16 cellular contexts compared by ENCODE assay signal in genomic region chr20:33669873-33670640, GRCh38. TPM values are rescaled to one million over a fixed set of nuclear protein-coding genes. Genes with fewer than 3 reads are reported as not detected.
DNase-seq lines count a peak whose midpoint lies in the region; TF ChIP-seq lines count a peak whose summit lies in the region.
"Had no signal": no experiment of that assay in that cellular context is flagged by ENCODE, and none has a peak within 500 bp of the region (broad histone marks: within the 10 kb centered on the region; RNA-seq: fewer than 3 reads in every experiment).

No MANE protein-coding gene starts in this region.

- POLR2A ChIA-PET in CD4-positive, alpha-beta memory T cell (lab: Charles Lee; ENCODE audit: partially characterized antibody): interaction anchor here (0.7 to 9.7 kb wide), 3 partner anchors 9 to 213 kb away, joined by 4 to 122 read pairs (median 8); no protein-coding TSS in a partner anchor

- peak in 1 of 5 donors; percentile 15 for DNase-seq in CD4-positive, alpha-beta memory T cell
- DNase-seq in coronary artery (ENCODE audit: low spot score) (no peak), posterior cingulate gyrus (peak in 7 of 10 donors; percentile 70 to 96 (median 84)), DMS153 treated with DMSO at 0.1 percent for 48 hours (lab: John Stamatoyannopoulos, UW; ENCODE audit: unreplicated experiment) (no peak), DMS 273 (lab: John Stamatoyannopoulos, UW; ENCODE audit: unreplicated experiment) (no peak), NCI-H2081 (lab: John Stamatoyannopoulos, UW) (no peak)
- DNase-seq: activated CD8-positive, alpha-beta memory T cell treated with anti-CD3 and anti-CD28 coated beads, Interleukin-2, amount 50 U/mL, for 4 hours; gastrocnemius medialis; Kasumi-1; mammary epithelial cell; NCI-H146; NCI-H510A; OCI-M1; stimulated activated naive B cell treated with anti-CD40 and anti-IgM and Interleukin-4, amounts not matched to agents 10 μg/mL and 1 μg/mL and 100 μg/mL, for 72 hours had no signal

- no peak overlapping the region for H2AFZ ChIP-seq in KMS-11 (ENCODE audit: low read depth)

- peaks cover 20 to 68% (median 37%) of the 10 kb centered on the region in 4 donors for H3K4me1 Mint-ChIP-seq in CD4-positive, alpha-beta memory T cell

- peaks cover 0 to 3% of the 10 kb centered on the region in 2 donors for H3K36me3 Mint-ChIP-seq in CD4-positive, alpha-beta memory T cell

- no peak overlapping the region for H3K4me3 ChIP-seq in CD4-positive, alpha-beta memory T cell (ENCODE audit: low read length in 2 of 2)
- H3K4me3 ChIP-seq in KMS-11 (IDR thresholded peaks at IDR 0.05; ENCODE audit: insufficient read depth, low read depth, low read length): no peak overlapping the region
- no peak overlapping the region for H3K4me3 ChIP-seq in coronary artery
- H3K4me3 ChIP-seq: gastrocnemius medialis had no signal

- no peaks in the 10 kb centered on the region for H3K9me3 ChIP-seq in CD4-positive, alpha-beta memory T cell (ENCODE audit: control insufficient read depth in 1 of 2, low read length in 2 of 2)
- H3K9me3 ChIP-seq: gastrocnemius medialis had no signal

- no peaks in the 10 kb centered on the region for H4K20me1 ChIP-seq in KMS-11 (ENCODE audit: insufficient read depth)

- no peak overlapping the region for H3K9ac ChIP-seq in KMS-11

- TF ChIP-seq CTCF in KMS-11 (conservative IDR thresholded peaks at IDR 0.05; ENCODE audit: low read depth, low read length) (no peak), coronary artery (IDR thresholded peaks at IDR 0.05) (no peak)

- no peaks in the 10 kb centered on the region for H3K9me3 Mint-ChIP-seq in CD4-positive, alpha-beta memory T cell
- H3K9me3 Mint-ChIP-seq: stimulated activated naive B cell treated with anti-CD40 and anti-IgM and Interleukin-4, amounts not matched to agents 10 μg/mL and 1 μg/mL and 100 μg/mL, for 72 hours had no signal

- no peaks in the 10 kb centered on the region for H3K27me3 ChIP-seq in CD4-positive, alpha-beta memory T cell (ENCODE audit: insufficient read depth, low read length)
- no peaks in the 10 kb centered on the region for H3K27me3 ChIP-seq in KMS-11 (ENCODE audit: insufficient read depth, low read depth)
- H3K27me3 ChIP-seq: gastrocnemius medialis had no signal

- peaks cover 38% of the 10 kb centered on the region for H3K4me1 ChIP-seq in CD4-positive, alpha-beta memory T cell (ENCODE audit: insufficient read depth, low read length)
- H3K4me1 ChIP-seq in KMS-11 (ENCODE audit: low read depth, poor library complexity, severe bottlenecking): peaks cover 61% of the 10 kb centered on the region

- H3K27ac Mint-ChIP-seq in CD4-positive, alpha-beta memory T cell: peak overlapping the region in 6 of 7 donors; percentile 32 to 86 (median 56)
- H3K27ac Mint-ChIP-seq: stimulated activated naive B cell treated with anti-CD40 and anti-IgM and Interleukin-4, amounts not matched to agents 10 μg/mL and 1 μg/mL and 100 μg/mL, for 72 hours had no signal

- no peaks in the 10 kb centered on the region for H3K36me3 ChIP-seq in CD4-positive, alpha-beta memory T cell (ENCODE audit: insufficient read depth, low read length)
- no peaks in the 10 kb centered on the region for H3K36me3 ChIP-seq in KMS-11 (ENCODE audit: insufficient read depth)

- intact Hi-C loops in CD4-positive, alpha-beta memory T cell (cut with micrococcal nuclease): no loop called here
- intact Hi-C loops in posterior cingulate gyrus (cut with DNase I): loop anchor here (5.0 kb wide), 2 partner anchors 62 to 213 kb away; partner anchors contain the start of gene ZNF341

- H3K4me2 ChIP-seq in KMS-11: no peak overlapping the region

- H3K79me2 ChIP-seq in KMS-11 (ENCODE audit: insufficient read depth, low read depth): peaks cover 40% of the 10 kb centered on the region

- H3K4me3 Mint-ChIP-seq in CD4-positive, alpha-beta memory T cell: peak overlapping the region in 2 of 8 donors; percentile 26 to 52
- H3K4me3 Mint-ChIP-seq: stimulated activated naive B cell treated with anti-CD40 and anti-IgM and Interleukin-4, amounts not matched to agents 10 μg/mL and 1 μg/mL and 100 μg/mL, for 72 hours had no signal

- CTCF ChIA-PET in CD4-positive, alpha-beta memory T cell (lab: Charles Lee; ENCODE audit: partially characterized antibody): interaction anchor here (1.4 to 8.6 kb wide), 6 partner anchors 11 to 216 kb away, joined by 3 to 88 read pairs (median 32); no protein-coding TSS in a partner anchor

- no peaks in the 10 kb centered on the region for H3K27me3 Mint-ChIP-seq in CD4-positive, alpha-beta memory T cell

- no peak overlapping the region for H3K27ac ChIP-seq in CD4-positive, alpha-beta memory T cell (ENCODE audit: low read depth, low read length)
- peak overlapping the region; percentile 19; the same call in 1 of the 2 replicates for H3K27ac ChIP-seq in KMS-11
- H3K27ac ChIP-seq in coronary artery: peak overlapping the region; percentile 26 to 63

RNA-seq across cellular contexts. Expression of gene ACTL10, which starts 3.3 kb away (rescaled TPM):
- total RNA-seq in CD4-positive, alpha-beta memory T cell: 1 to 10 TPM; 5.5 to 6.0 TPM
- 1 to 10 TPM; 1.7 to 5.3 TPM for polyA plus RNA-seq in CD4-positive, alpha-beta memory T cell

RNA-seq across cellular contexts. Expression of gene NECAB3, which starts 4.2 kb away (rescaled TPM):
- total RNA-seq in CD4-positive, alpha-beta memory T cell: 10 to 100 TPM; 23.3 to 23.4 TPM
- 1 to 10 TPM; 2.0 to 2.5 TPM for polyA plus RNA-seq in CD4-positive, alpha-beta memory T cell

RNA-seq across cellular contexts. Expression of gene C20orf144, which starts 7.9 kb away (rescaled TPM):
- under 1 TPM; 0.61 TPM for total RNA-seq in CD4-positive, alpha-beta memory T cell
- polyA plus RNA-seq in CD4-positive, alpha-beta memory T cell: not detected
- total RNA-seq: gastrocnemius medialis, skeletal muscle tissue had no signal

RNA-seq across cellular contexts. Expression of gene E2F1, which starts 16.1 kb away (rescaled TPM):
- 1 to 10 TPM; 2.2 to 2.6 TPM for total RNA-seq in CD4-positive, alpha-beta memory T cell
- polyA plus RNA-seq in CD4-positive, alpha-beta memory T cell: under 1 TPM; 0.46 to 0.89 TPM

RNA-seq across cellular contexts. Expression of gene PXMP4, which starts 50.1 kb away (rescaled TPM):
- 10 to 100 TPM; 15.7 to 16.3 TPM for total RNA-seq in CD4-positive, alpha-beta memory T cell
- polyA plus RNA-seq in CD4-positive, alpha-beta memory T cell: 10 to 100 TPM in 1 of 2 donors, 1 to 10 TPM in 1; 6.3 to 16.4 TPM

Comparison
In these comparisons a context has a peak if more than half of its experiments do, and no peak if none do; other contexts are left out.
1. DNase-seq: peak in posterior cingulate gyrus (7 of 10); none in coronary artery (single experiment), DMS153 treated with DMSO at 0.1 percent for 48 hours (single experiment), DMS 273 (single experiment) and NCI-H2081 (0 of 2).